In the genomic region with DNA sequence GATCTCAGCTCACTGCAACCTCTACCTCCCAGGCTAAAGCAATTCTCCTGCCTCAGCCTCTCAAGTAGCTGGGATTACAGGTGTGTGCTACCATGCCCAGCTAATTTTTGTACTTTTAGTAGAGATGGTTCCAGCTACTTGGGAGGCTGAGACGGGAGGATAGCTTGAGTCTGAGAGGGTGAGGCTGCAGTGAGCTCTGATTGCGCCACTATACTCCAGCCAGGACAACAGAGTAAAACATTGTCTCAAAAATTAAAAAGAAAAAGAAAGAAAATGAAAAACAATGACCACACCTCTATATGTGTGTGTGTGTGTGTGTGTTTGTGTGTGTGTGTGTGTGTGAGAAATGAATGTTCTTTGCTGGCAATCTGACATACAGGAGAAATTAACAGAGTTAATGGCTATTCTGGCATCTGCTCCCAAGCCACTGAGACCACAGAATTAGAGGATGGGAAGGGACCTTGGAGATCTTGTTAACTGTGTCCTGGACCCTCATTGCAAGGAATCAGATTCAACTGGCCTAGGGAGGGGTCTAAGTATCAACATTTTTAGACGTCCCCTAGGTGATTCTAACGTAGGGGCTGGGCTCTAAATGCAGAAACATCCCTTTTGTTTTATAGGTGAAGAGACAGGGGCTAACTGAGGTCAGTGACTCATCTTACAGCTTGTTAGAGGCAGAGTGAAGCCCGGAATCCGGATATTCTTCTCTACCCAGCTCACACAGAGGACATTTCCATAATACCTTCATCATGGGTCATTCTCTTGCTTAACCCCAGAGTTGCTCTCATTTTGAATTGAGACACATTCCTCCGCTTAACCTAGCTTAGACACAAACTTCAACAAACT, we compare ENCODE assay signal across 11 cellular contexts. TPM values are rescaled to one million over a fixed set of nuclear protein-coding genes. Genes with fewer than 3 reads are reported as not detected.
DNase-seq lines count a peak whose midpoint lies in the region; ATAC-seq and TF ChIP-seq lines count a peak whose summit lies in the region.
"Had no signal": no experiment of that assay in that cellular context is flagged by ENCODE, and none has a peak within 500 bp of the region (broad histone marks: within the 10 kb centered on the region; RNA-seq: fewer than 3 reads in every experiment).

No MANE protein-coding gene starts in this region.

- no peak for TF ChIP-seq CTCF in HEK293 (tag by site-specific recombination; IDR thresholded peaks at IDR 0.05)
- no peak for TF ChIP-seq CTCF in fibroblast of pulmonary artery (IDR thresholded peaks at IDR 0.05; ENCODE audit: low read length, missing control alignments)

- peak; percentile 65 to 82 for DNase-seq in SJCRH30
- DNase-seq in fibroblast of pulmonary artery (ENCODE audit: low read depth), result peak; percentile 92
- peak; percentile 96 for DNase-seq in skeletal muscle cell (ENCODE audit: low read depth)
- no peak for DNase-seq in HUDEP-2 (lab: John Stamatoyannopoulos, UW; ENCODE audit: unreplicated experiment in 76 of 76)
- DNase-seq: activated naive CD4-positive, alpha-beta T cell treated with Interleukin-2 at 50 U/mL for 16 hours; T-helper 1 cell had no signal

- ATAC-seq in HG02623 (IDR thresholded peaks at IDR 0.05; ENCODE audit: unreplicated experiment), result no peak
- ATAC-seq in GM18517 (IDR thresholded peaks at IDR 0.05; ENCODE audit: unreplicated experiment), result no peak
- ATAC-seq in GM18868 (IDR thresholded peaks at IDR 0.05; ENCODE audit: unreplicated experiment), result no peak

- no peaks in the 10 kb centered on the region for H3K27me3 ChIP-seq in SJCRH30

- H3K9me3 ChIP-seq in HEK293 (ENCODE audit: control insufficient read depth, insufficient read depth, low read depth, low read length) (no peaks in the 10 kb centered on the region), SJCRH30 (replicated peaks) (no peaks in the 10 kb centered on the region)

- H3K4me1 ChIP-seq in HEK293 (ENCODE audit: control insufficient read depth, insufficient read depth, low read length) (peaks cover 20% of the 10 kb centered on the region), SJCRH30 (peaks cover 18% of the 10 kb centered on the region)

- POLR2A ChIA-PET in HEK293 (lab: Yijun Ruan, JAX), result interaction anchor here (0.6 to 1.2 kb wide), 4 partner anchors 26 to 46 kb away, joined by 3 to 6 read pairs (median 4); no protein-coding TSS in a partner anchor

- H3K36me3 ChIP-seq in HEK293 (ENCODE audit: control insufficient read depth in 2 of 2, insufficient read depth in 1 of 2, low read length in 2 of 2) (no peaks in the 10 kb centered on the region), SJCRH30 (no peaks in the 10 kb centered on the region)

- CTCF ChIA-PET in HEK293 (lab: Yijun Ruan, JAX), result interaction anchor here (0.6 to 1.0 kb wide), 4 partner anchors 11 to 403 kb away, joined by 3 to 5 read pairs (median 4); no protein-coding TSS in a partner anchor

- H3K4me3 ChIP-seq in HEK293 (ENCODE audit: low read depth, low read length), result no peak overlapping the region
- H3K4me3 ChIP-seq in SJCRH30, result peak overlapping the region; percentile 5; the same call in 1 of the 2 replicates
- no peak overlapping the region for H3K4me3 ChIP-seq in fibroblast of pulmonary artery (replicated peaks; ENCODE audit: low read depth, low read length)
- H3K4me3 ChIP-seq in skeletal muscle cell (ENCODE audit: low read depth, low read length), result no peak overlapping the region

- H3K27ac ChIP-seq in HEK293 (ENCODE audit: extremely low read depth, low read depth, low read length) (no peak overlapping the region), SJCRH30 (peak overlapping the region; percentile 39)

TF ChIP-seq in HEK293, 187 proteins besides CTCF, POLR2A, EP300 and RAD21 (continues in another document):
- TF ChIP-seq KLF1 (tag by site-specific recombination; IDR thresholded peaks at IDR 0.05) (no peak), ZNF658 (tag by site-specific recombination; IDR thresholded peaks at IDR 0.05) (no peak), ZNF529 (tag by site-specific recombination; IDR thresholded peaks at IDR 0.05; ENCODE audit: insufficient replicate concordance) (no peak), ZBTB17 (tag by site-specific recombination; IDR thresholded peaks at IDR 0.05) (peak; percentile 33; the same call in 1 of the 2 replicates), SALL2 (tag by site-specific recombination; IDR thresholded peaks at IDR 0.05; ENCODE audit: borderline replicate concordance) (no peak), ZXDB (tag by site-specific recombination; IDR thresholded peaks at IDR 0.05) (no peak), ZSCAN30 (tag by site-specific recombination; IDR thresholded peaks at IDR 0.05) (no peak), ZBTB1 (tag by site-specific recombination; IDR thresholded peaks at IDR 0.05) (no peak), RBAK (tag by site-specific recombination; IDR thresholded peaks at IDR 0.05) (no peak), ZBTB48 (tag by site-specific recombination; IDR thresholded peaks at IDR 0.05) (peak; percentile 99), ZNF157 (tag by site-specific recombination; IDR thresholded peaks at IDR 0.05) (no peak)
- TF ChIP-seq, protein P1, sequence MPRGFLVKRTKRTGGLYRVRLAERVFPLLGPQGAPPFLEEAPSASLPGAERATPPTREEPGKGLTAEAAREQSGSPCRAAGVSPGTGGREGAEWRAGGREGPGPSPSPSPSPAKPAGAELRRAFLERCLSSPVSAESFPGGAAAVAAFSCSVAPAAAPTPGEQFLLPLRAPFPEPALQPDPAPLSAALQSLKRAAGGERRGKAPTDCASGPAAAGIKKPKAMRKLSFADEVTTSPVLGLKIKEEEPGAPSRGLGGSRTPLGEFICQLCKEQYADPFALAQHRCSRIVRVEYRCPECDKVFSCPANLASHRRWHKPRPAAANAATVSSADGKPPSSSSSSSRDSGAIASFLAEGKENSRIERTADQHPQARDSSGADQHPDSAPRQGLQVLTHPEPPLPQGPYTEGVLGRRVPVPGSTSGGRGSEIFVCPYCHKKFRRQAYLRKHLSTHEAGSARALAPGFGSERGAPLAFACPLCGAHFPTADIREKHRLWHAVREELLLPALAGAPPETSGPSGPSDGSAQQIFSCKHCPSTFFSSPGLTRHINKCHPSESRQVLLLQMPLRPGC (tag by site-specific recombination; IDR thresholded peaks at IDR 0.05), result no peak
- TF ChIP-seq, protein P2, sequence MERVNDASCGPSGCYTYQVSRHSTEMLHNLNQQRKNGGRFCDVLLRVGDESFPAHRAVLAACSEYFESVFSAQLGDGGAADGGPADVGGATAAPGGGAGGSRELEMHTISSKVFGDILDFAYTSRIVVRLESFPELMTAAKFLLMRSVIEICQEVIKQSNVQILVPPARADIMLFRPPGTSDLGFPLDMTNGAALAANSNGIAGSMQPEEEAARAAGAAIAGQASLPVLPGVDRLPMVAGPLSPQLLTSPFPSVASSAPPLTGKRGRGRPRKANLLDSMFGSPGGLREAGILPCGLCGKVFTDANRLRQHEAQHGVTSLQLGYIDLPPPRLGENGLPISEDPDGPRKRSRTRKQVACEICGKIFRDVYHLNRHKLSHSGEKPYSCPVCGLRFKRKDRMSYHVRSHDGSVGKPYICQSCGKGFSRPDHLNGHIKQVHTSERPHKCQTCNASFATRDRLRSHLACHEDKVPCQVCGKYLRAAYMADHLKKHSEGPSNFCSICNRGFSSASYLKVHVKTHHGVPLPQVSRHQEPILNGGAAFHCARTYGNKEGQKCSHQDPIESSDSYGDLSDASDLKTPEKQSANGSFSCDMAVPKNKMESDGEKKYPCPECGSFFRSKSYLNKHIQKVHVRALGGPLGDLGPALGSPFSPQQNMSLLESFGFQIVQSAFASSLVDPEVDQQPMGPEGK (tag by site-specific recombination; IDR thresholded peaks at IDR 0.05), result no peak
- TF ChIP-seq, protein P3, sequence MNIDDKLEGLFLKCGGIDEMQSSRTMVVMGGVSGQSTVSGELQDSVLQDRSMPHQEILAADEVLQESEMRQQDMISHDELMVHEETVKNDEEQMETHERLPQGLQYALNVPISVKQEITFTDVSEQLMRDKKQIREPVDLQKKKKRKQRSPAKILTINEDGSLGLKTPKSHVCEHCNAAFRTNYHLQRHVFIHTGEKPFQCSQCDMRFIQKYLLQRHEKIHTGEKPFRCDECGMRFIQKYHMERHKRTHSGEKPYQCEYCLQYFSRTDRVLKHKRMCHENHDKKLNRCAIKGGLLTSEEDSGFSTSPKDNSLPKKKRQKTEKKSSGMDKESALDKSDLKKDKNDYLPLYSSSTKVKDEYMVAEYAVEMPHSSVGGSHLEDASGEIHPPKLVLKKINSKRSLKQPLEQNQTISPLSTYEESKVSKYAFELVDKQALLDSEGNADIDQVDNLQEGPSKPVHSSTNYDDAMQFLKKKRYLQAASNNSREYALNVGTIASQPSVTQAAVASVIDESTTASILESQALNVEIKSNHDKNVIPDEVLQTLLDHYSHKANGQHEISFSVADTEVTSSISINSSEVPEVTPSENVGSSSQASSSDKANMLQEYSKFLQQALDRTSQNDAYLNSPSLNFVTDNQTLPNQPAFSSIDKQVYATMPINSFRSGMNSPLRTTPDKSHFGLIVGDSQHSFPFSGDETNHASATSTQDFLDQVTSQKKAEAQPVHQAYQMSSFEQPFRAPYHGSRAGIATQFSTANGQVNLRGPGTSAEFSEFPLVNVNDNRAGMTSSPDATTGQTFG (tag by site-specific recombination; IDR thresholded peaks at IDR 0.05; ENCODE audit: borderline replicate concordance), result no peak

RNA-seq across cellular contexts. Expression of a gene that starts 16.4 kb away (rescaled TPM):
- not detected in 2 replicates for total RNA-seq in SJCRH30 (2014; rRNA removed; shearing (Covaris generic))
- total RNA-seq: posterior vena cava had no signal

Comparison
In these comparisons a context has a peak if more than half of its experiments do, and no peak if none do; other contexts are left out.
1. DNase-seq: peak in SJCRH30 (2 of 2), fibroblast of pulmonary artery (single experiment) and skeletal muscle cell (single experiment); none in HUDEP-2 (0 of 76).